In the genomic region with DNA sequence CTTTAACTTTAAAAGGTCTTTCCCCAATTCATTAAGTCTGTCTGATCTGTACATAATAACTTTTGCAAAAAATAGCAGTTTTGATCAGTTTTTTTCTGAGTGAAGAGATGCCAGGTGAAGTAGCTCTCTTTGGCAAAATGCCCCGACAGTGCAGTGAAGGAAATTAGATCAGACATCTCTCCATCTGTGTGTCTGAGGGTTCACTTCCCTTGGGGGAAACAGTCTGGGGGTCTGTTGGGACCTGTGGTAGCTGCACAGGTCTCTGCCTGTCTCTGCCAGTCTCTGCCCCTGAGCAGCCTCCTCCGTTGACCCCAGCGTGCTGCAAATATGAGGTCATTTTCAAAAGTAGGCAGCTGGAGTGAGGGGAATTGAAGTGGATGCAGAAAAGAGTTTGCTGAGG, we compare ENCODE assay signal across 1 cellular context.
TF ChIP-seq lines count a peak whose summit lies in the region.

No MANE protein-coding gene starts in this region.

TF ChIP-seq in GM23338, 12 proteins besides CTCF, POLR2A, EP300 and RAD21 (continued from another document):
- TF ChIP-seq REST (IDR thresholded peaks at IDR 0.05; ENCODE audit: unreplicated experiment) (no peak), ZNF462 (CRISPR knock-in tag; IDR thresholded peaks at IDR 0.05) (no peak), POLR2AphosphoS5 (IDR thresholded peaks at IDR 0.05; ENCODE audit: low read depth) (no peak), ZNF114 (CRISPR knock-in tag; IDR thresholded peaks at IDR 0.05) (no peak), ZNF331 (CRISPR knock-in tag; IDR thresholded peaks at IDR 0.05; ENCODE audit: low read depth) (no peak), STAT1 (IDR thresholded peaks at IDR 0.05; ENCODE audit: unreplicated experiment) (no peak), EZH2 (IDR thresholded peaks at IDR 0.05; ENCODE audit: low read depth, unreplicated experiment) (no peak), NANOG (IDR thresholded peaks at IDR 0.05; ENCODE audit: borderline replicate concordance) (no peak)
